In genomic region chr11:130448416-130449068, GRCh38 we compare ENCODE assay signal across 8 cellular contexts. TPM values are rescaled to one million over a fixed set of nuclear protein-coding genes. Genes with fewer than 3 reads are reported as not detected.
A peak's percentile ranks its signal among the peaks of the same experiment; 100 is the strongest.
DNase-seq lines count a peak whose midpoint lies in the region; ATAC-seq and TF ChIP-seq lines count a peak whose summit lies in the region.

ADAMTS15 (plus strand) TSS chr11:130448645; CDS start chr11:130448974, 329 bp downstream.

- H3K27ac ChIP-seq in VCaP (peak within 1 kb of the TSS; percentile 63), esophagus squamous epithelium (peak within 1 kb of the TSS; percentile 32 to 85 (median 70)), muscle layer of duodenum (ENCODE audit: low read length) (no peak within 1 kb of the TSS), transverse colon (peak within 1 kb of the TSS; percentile 60 to 77 (median 72))

- H3K4me3 ChIP-seq in esophagus squamous epithelium (peak within 1 kb of the TSS; percentile 36 to 74 (median 55)), muscle layer of duodenum (ENCODE audit: low read depth in 1 of 2, low read length in 2 of 2) (peak within 1 kb of the TSS; percentile 73 to 80), transverse colon (peak within 1 kb of the TSS; percentile 38 to 68 (median 59))

- H3K4me1 ChIP-seq in esophagus squamous epithelium: peaks cover 11 to 39% (median 15%) of the 10 kb centered on the region in 3 donors
- peaks cover 4 to 27% of the 10 kb centered on the region in 2 donors for H3K4me1 ChIP-seq in muscle layer of duodenum (ENCODE audit: control insufficient read depth in 1 of 2, insufficient read depth in 2 of 2, low read length in 2 of 2)
- H3K4me1 ChIP-seq in transverse colon: peaks cover 7 to 37% (median 15%) of the 10 kb centered on the region in 4 donors

- no peak for ATAC-seq in HG02884 (IDR thresholded peaks at IDR 0.05; ENCODE audit: unreplicated experiment)

- no peaks in the 10 kb centered on the region for H3K36me3 ChIP-seq in esophagus squamous epithelium
- H3K36me3 ChIP-seq in muscle layer of duodenum (ENCODE audit: control insufficient read depth in 1 of 2, insufficient read depth in 2 of 2, low read length in 2 of 2): no peaks in the 10 kb centered on the region
- no peaks in the 10 kb centered on the region for H3K36me3 ChIP-seq in transverse colon

- H3K9me3 ChIP-seq in esophagus squamous epithelium: no peaks in the 10 kb centered on the region
- H3K9me3 ChIP-seq in muscle layer of duodenum (ENCODE audit: control insufficient read depth in 1 of 2, low read length in 2 of 2): no peaks in the 10 kb centered on the region
- H3K9me3 ChIP-seq in transverse colon: no peaks in the 10 kb centered on the region

- H3K27me3 ChIP-seq in esophagus squamous epithelium (peaks cover 0 to 45% (median 0%) of the 10 kb centered on the region in 4 donors), muscle layer of duodenum (ENCODE audit: low read depth, low read length) (peaks cover 5% of the 10 kb centered on the region), transverse colon (peaks cover 12% of the 10 kb centered on the region)

- in situ Hi-C loops in transverse colon (cut with MboI; ENCODE audit: low pct_ligation_motif_present in 1 of 4, low pct_unique_long_range_greater_than_20kb in 1 of 4, low sequenced_read_pairs in 3 of 4): loop anchor here in 1 of 4 donors (25.0 kb wide), 1 partner anchor 214 kb away; no protein-coding TSS in a partner anchor

- no peak for TF ChIP-seq EP300 in transverse colon (IDR thresholded peaks at IDR 0.05; ENCODE audit: low read depth)

- DNase-seq in NCI-H510A (lab: John Stamatoyannopoulos, UW): peak; percentile 16
- DNase-seq in NCI-H510A treated with DMSO at 0.1 percent for 48 hours (lab: John Stamatoyannopoulos, UW): no peak
- peak; percentile 47 for DNase-seq in MV-4-11 (lab: John Stamatoyannopoulos, UW)
- no peak for DNase-seq in esophagus squamous epithelium (lab: John Stamatoyannopoulos, UW)
- peak; percentile 75 for DNase-seq in transverse colon

- intact Hi-C loops in esophagus squamous epithelium (cut with DNase I) (loop anchor here (5.0 kb wide), 1 partner anchor 404 kb away; no protein-coding TSS in a partner anchor), transverse colon (cut with DNase I; ENCODE audit: low total_unique reads) (no loop called here)

- TF ChIP-seq POLR2A in esophagus squamous epithelium (IDR thresholded peaks at IDR 0.05): peak in 2 of 4 donors; percentile 50 to 56
- no peak for TF ChIP-seq POLR2A in transverse colon (IDR thresholded peaks at IDR 0.05)

- TF ChIP-seq CTCF in VCaP (conservative IDR thresholded peaks at IDR 0.05) (no peak), esophagus squamous epithelium (IDR thresholded peaks at IDR 0.05) (no peak), transverse colon (IDR thresholded peaks at IDR 0.05) (no peak)

- WGBS in esophagus squamous epithelium, 2 donors: 0% methylated on average over 3 of the region's 57 CpGs
- WGBS in transverse colon (ENCODE audit: low coverage in 1 of 2), 2 donors: 1% methylated on average over 18 of the region's 57 CpGs; no CpG with 5 or more reads in 1 of the 2 donors

RNA-seq across cellular contexts. Expression of gene ADAMTS15, which starts in this region (rescaled TPM):
- total RNA-seq in esophagus squamous epithelium (1 to 10 TPM in 3 of 4 donors, under 1 TPM in 1; 0.11 to 5.7 (median 2.1) TPM), transverse colon (1 to 10 TPM; 1.6 to 8.2 (median 2.4) TPM)

Comparison
In these comparisons a context has a peak if more than half of its experiments do, and no peak if none do; other contexts are left out.
1. DNase-seq: peak in NCI-H510A (single experiment), MV-4-11 (single experiment) and transverse colon (single experiment); none in NCI-H510A treated with DMSO at 0.1 percent for 48 hours (single experiment) and esophagus squamous epithelium (single experiment).
2. Peak in every context shown above with its lines, with median percentiles within 50 percentile points of each other: H3K4me3 ChIP-seq.